In genomic region chr1:21909286-21909759, GRCh38 we compare ENCODE assay signal across 10 cellular contexts. TPM values are rescaled to one million over a fixed set of nuclear protein-coding genes. Genes with fewer than 3 reads are reported as not detected.
DNase-seq lines count a peak whose midpoint lies in the region; ATAC-seq and TF ChIP-seq lines count a peak whose summit lies in the region.
"Had no signal": no experiment of that assay in that cellular context is flagged by ENCODE, and none has a peak within 500 bp of the region (broad histone marks: within the 10 kb centered on the region; RNA-seq: fewer than 3 reads in every experiment).

No MANE protein-coding gene starts in this region.

- ATAC-seq in activated CD8-positive, alpha-beta T cell treated with anti-CD3 and anti-CD28 coated beads for 36 hours: no peak
- ATAC-seq in right cardiac atrium: no peak
- ATAC-seq in HG02798 (IDR thresholded peaks at IDR 0.05; ENCODE audit: poor library complexity, unreplicated experiment): no peak

- no peaks in the 10 kb centered on the region for H3K27me3 Mint-ChIP-seq in activated CD8-positive, alpha-beta T cell treated with anti-CD3 and anti-CD28 coated beads for 36 hours

- H3K4me1 ChIP-seq in right cardiac atrium (ENCODE audit: control insufficient read depth, insufficient read depth, low read length) (peaks cover 64% of the 10 kb centered on the region), skeletal muscle tissue (ENCODE audit: control insufficient read depth in 3 of 3, insufficient read depth in 3 of 3, low read length in 3 of 3) (peaks cover 89 to 90% (median 89%) of the 10 kb centered on the region in 3 donors)

- H3K9ac ChIP-seq in skeletal muscle tissue (ENCODE audit: low read depth in 1 of 3, low read length in 3 of 3): peak overlapping the region; percentile 29 to 71 (median 66)

- H3K36me3 Mint-ChIP-seq in activated CD8-positive, alpha-beta T cell treated with anti-CD3 and anti-CD28 coated beads for 36 hours (ENCODE audit: low read depth): no peaks in the 10 kb centered on the region

- no peak overlapping the region for H3K4me3 ChIP-seq in right cardiac atrium (ENCODE audit: low read length)
- H3K4me3 ChIP-seq in skeletal muscle tissue (ENCODE audit: low read length in 3 of 3): peak overlapping the region in 1 of 3 donors; percentile 54

- H3K27me3 ChIP-seq in right cardiac atrium (ENCODE audit: control insufficient read depth, insufficient read depth) (no peaks in the 10 kb centered on the region), skeletal muscle tissue (ENCODE audit: control insufficient read depth in 3 of 3, insufficient read depth in 3 of 3, low read length in 3 of 3) (no peaks in the 10 kb centered on the region)

- peak overlapping the region; percentile 58 for H3K4me3 Mint-ChIP-seq in activated CD8-positive, alpha-beta T cell treated with anti-CD3 and anti-CD28 coated beads for 36 hours

- peaks cover 0 to 2% (median 0%) of the 10 kb centered on the region in 3 donors for H3K36me3 ChIP-seq in skeletal muscle tissue (ENCODE audit: control insufficient read depth in 3 of 3, insufficient read depth in 3 of 3, low read length in 3 of 3)

- H3K9me3 Mint-ChIP-seq in activated CD8-positive, alpha-beta T cell treated with anti-CD3 and anti-CD28 coated beads for 36 hours: no peaks in the 10 kb centered on the region

- no peak for TF ChIP-seq CTCF in activated CD8-positive, alpha-beta T cell treated with anti-CD3 and anti-CD28 coated beads for 36 hours (IDR thresholded peaks at IDR 0.05)

- CTCF ChIA-PET in activated CD8-positive, alpha-beta T cell treated with anti-CD3 and anti-CD28 coated beads for 36 hours (lab: Charles Lee): interaction anchor here (1.1 kb wide), 1 partner anchor 87 kb away, joined by 3 read pairs; no protein-coding TSS in a partner anchor

- intact Hi-C loops in activated CD8-positive, alpha-beta T cell treated with anti-CD3 and anti-CD28 coated beads for 36 hours (cut with micrococcal nuclease): no loop called here
- intact Hi-C loops in right cardiac atrium (cut with DNase I): loop anchor here in 1 of 4 donors (5.0 kb wide), 1 partner anchor 33 kb away; no protein-coding TSS in a partner anchor

- POLR2A ChIA-PET in activated CD8-positive, alpha-beta T cell treated with anti-CD3 and anti-CD28 coated beads for 36 hours (lab: Charles Lee): interaction anchor here (1.0 to 1.7 kb wide), 3 partner anchors 9 to 127 kb away, joined by 3 to 4 read pairs (median 4); partner anchors contain the start of gene USP48

- peak; percentile 75 for DNase-seq in EH (ENCODE audit: low read depth)
- no peak for DNase-seq in activated CD8-positive, alpha-beta T cell treated with anti-CD3 and anti-CD28 coated beads for 36 hours
- peak; percentile 50 to 81 (median 75) for DNase-seq in right cardiac atrium
- no peak for DNase-seq in NCI-H446 treated with DMSO at 0.1 percent for 48 hours (lab: John Stamatoyannopoulos, UW)
- DNase-seq in iPS-NIHi11 (ENCODE audit: low spot score): no peak
- no peak for DNase-seq in DMS53 treated with DMSO at 0.1 percent for 48 hours (lab: John Stamatoyannopoulos, UW; ENCODE audit: unreplicated experiment)
- DNase-seq: caudate nucleus, NCI-H2081 treated with DMSO at 0.1 percent for 48 hours had no signal

- H3K27ac Mint-ChIP-seq in activated CD8-positive, alpha-beta T cell treated with anti-CD3 and anti-CD28 coated beads for 36 hours: peak overlapping the region; percentile 86

- peak overlapping the region; percentile 99 for H3K27ac ChIP-seq in right cardiac atrium (ENCODE audit: low read length)
- H3K27ac ChIP-seq in skeletal muscle tissue (ENCODE audit: low read depth, low read length): peak overlapping the region; percentile 75

- H3K4me1 Mint-ChIP-seq in activated CD8-positive, alpha-beta T cell treated with anti-CD3 and anti-CD28 coated beads for 36 hours (ENCODE audit: low read depth): peaks cover 43% of the 10 kb centered on the region

- 6% methylated on average over 1 of the region's 1 CpG for WGBS in right cardiac atrium

- H3K9me3 ChIP-seq in right cardiac atrium (ENCODE audit: control insufficient read depth, low read length) (no peaks in the 10 kb centered on the region), skeletal muscle tissue (ENCODE audit: control insufficient read depth in 3 of 3, low read length in 3 of 3) (no peaks in the 10 kb centered on the region)

RNA-seq across cellular contexts. Expression of gene HSPG2, which starts 27.8 kb away (rescaled TPM):
- 10 to 100 TPM; 52.1 to 59.0 TPM for total RNA-seq in activated CD8-positive, alpha-beta T cell treated with anti-CD3 and anti-CD28 coated beads for 36 hours
- total RNA-seq in right cardiac atrium: 100 to 1,000 TPM; 320 to 659 (median 492) TPM
- polyA plus RNA-seq in right cardiac atrium: 257 TPM
- 152 TPM for total RNA-seq in skeletal muscle tissue

Comparison
In these comparisons a context has a peak if more than half of its experiments do, and no peak if none do; other contexts are left out.
1. DNase-seq: peak in EH (single experiment) and right cardiac atrium (3 of 3); none in activated CD8-positive, alpha-beta T cell treated with anti-CD3 and anti-CD28 coated beads for 36 hours (single experiment), NCI-H446 treated with DMSO at 0.1 percent for 48 hours (single experiment), iPS-NIHi11 (single experiment) and DMS53 treated with DMSO at 0.1 percent for 48 hours (single experiment).